ENCODE assay signal across 8 cellular contexts in genomic region chr17:30116345-30116660, GRCh38. TPM values are rescaled to one million over a fixed set of nuclear protein-coding genes. Genes with fewer than 3 reads are reported as not detected.
A peak's percentile ranks its signal among the peaks of the same experiment; 100 is the strongest.
DNase-seq lines count a peak whose midpoint lies in the region; ATAC-seq and TF ChIP-seq lines count a peak whose summit lies in the region.

No MANE protein-coding gene starts in this region.

- H3K27ac Mint-ChIP-seq in activated CD4-positive, alpha-beta T cell treated with anti-CD3 and anti-CD28 coated beads, Interleukin-2, amount 10 ng/mL, durations not matched to agents 7 days and 5 days, result peak overlapping the region; percentile 98

- 11 to 16% methylated on average over 10 of the region's 10 CpGs for WGBS in tibial nerve, 2 donors

- H3K36me3 ChIP-seq in adipocyte (ENCODE audit: control insufficient read depth, insufficient read depth, low read length, severe bottlenecking) (peaks cover 15% of the 10 kb centered on the region), tibial nerve (peaks cover 0 to 17% (median 0%) of the 10 kb centered on the region in 3 donors)

- no peaks in the 10 kb centered on the region for H3K27me3 Mint-ChIP-seq in activated CD4-positive, alpha-beta T cell treated with anti-CD3 and anti-CD28 coated beads, Interleukin-2, amount 10 ng/mL, durations not matched to agents 7 days and 5 days

- H3K27me3 ChIP-seq in adipocyte (replicated peaks; ENCODE audit: control insufficient read depth, insufficient read depth, low read length) (no peaks in the 10 kb centered on the region), tibial nerve (no peaks in the 10 kb centered on the region)

- DNase-seq in activated CD4-positive, alpha-beta T cell treated with anti-CD3 and anti-CD28 coated beads, Interleukin-2, amount 10 ng/mL, durations not matched to agents 7 days and 5 days, result no peak
- DNase-seq in activated CD4-positive, alpha-beta T cell treated with anti-CD3 and anti-CD28 coated beads, Interleukin-2, amount 50 U/mL, for 4 hours, result no peak
- DNase-seq in adipocyte (ENCODE audit: low read depth), result no peak
- no peak for DNase-seq in left colon
- DNase-seq in tibial nerve (ENCODE audit: low spot score in 2 of 2), result no peak
- no peak for DNase-seq in NCI-H1436 (lab: John Stamatoyannopoulos, UW)
- no peak for DNase-seq in germinal center (ENCODE audit: low spot score)

- TF ChIP-seq POLR2A in tibial nerve (IDR thresholded peaks at IDR 0.05), result no peak

- H3K9ac ChIP-seq in adipocyte (ENCODE audit: low read length), result peak overlapping the region; percentile 98

- no peak for TF ChIP-seq EP300 in tibial nerve (IDR thresholded peaks at IDR 0.05)

- POLR2A ChIA-PET in activated CD4-positive, alpha-beta T cell treated with anti-CD3 and anti-CD28 coated beads, Interleukin-2, amount 10 ng/mL, durations not matched to agents 7 days and 5 days (lab: Charles Lee), result no interaction called here

- H3K36me3 Mint-ChIP-seq in activated CD4-positive, alpha-beta T cell treated with anti-CD3 and anti-CD28 coated beads, Interleukin-2, amount 10 ng/mL, durations not matched to agents 7 days and 5 days (ENCODE audit: low read depth), result peaks cover 23% of the 10 kb centered on the region

- H3K4me1 Mint-ChIP-seq in activated CD4-positive, alpha-beta T cell treated with anti-CD3 and anti-CD28 coated beads, Interleukin-2, amount 10 ng/mL, durations not matched to agents 7 days and 5 days, result peaks cover 54% of the 10 kb centered on the region

- CTCF ChIA-PET in activated CD4-positive, alpha-beta T cell treated with anti-CD3 and anti-CD28 coated beads, Interleukin-2, amount 10 ng/mL, durations not matched to agents 7 days and 5 days (lab: Charles Lee), result interaction anchor here (0.7 kb wide), 1 partner anchor 9 kb away, joined by 3 read pairs; no protein-coding TSS in a partner anchor

- peak; percentile 17 for ATAC-seq in left colon
- no peak for ATAC-seq in HG02938 (IDR thresholded peaks at IDR 0.05; ENCODE audit: unreplicated experiment)

- peaks cover 17% of the 10 kb centered on the region for H3K4me1 ChIP-seq in adipocyte (ENCODE audit: control insufficient read depth, insufficient read depth, low read length)
- peaks cover 0 to 29% (median 11%) of the 10 kb centered on the region in 4 donors for H3K4me1 ChIP-seq in tibial nerve

- intact Hi-C loops in left colon (cut with DNase I, micrococcal nuclease), result no loop called here

- peak overlapping the region; percentile 90 to 99 (median 96) for H3K27ac ChIP-seq in tibial nerve

- H3K4me3 ChIP-seq in adipocyte (ENCODE audit: low read length) (peak overlapping the region; percentile 95), tibial nerve (peak overlapping the region; percentile 58 to 75 (median 68))

- H3K4me3 Mint-ChIP-seq in activated CD4-positive, alpha-beta T cell treated with anti-CD3 and anti-CD28 coated beads, Interleukin-2, amount 10 ng/mL, durations not matched to agents 7 days and 5 days, result peak overlapping the region; percentile 93

- H3K9me3 ChIP-seq in adipocyte (ENCODE audit: control insufficient read depth, low read length) (no peaks in the 10 kb centered on the region), tibial nerve (no peaks in the 10 kb centered on the region)

- TF ChIP-seq CTCF in tibial nerve (IDR thresholded peaks at IDR 0.05), result no peak

- no peaks in the 10 kb centered on the region for H3K9me3 Mint-ChIP-seq in activated CD4-positive, alpha-beta T cell treated with anti-CD3 and anti-CD28 coated beads, Interleukin-2, amount 10 ng/mL, durations not matched to agents 7 days and 5 days

RNA-seq across cellular contexts. Expression of gene NSRP1, which starts 0.3 kb away (rescaled TPM):
- total RNA-seq in activated CD4-positive, alpha-beta T cell treated with anti-CD3 and anti-CD28 coated beads, Interleukin-2, amount 10 ng/mL, durations not matched to agents 7 days and 5 days, result 10 to 100 TPM; 23.0 TPM
- total RNA-seq in left colon, result 10 to 100 TPM; 19.9 to 28.0 TPM
- 10 to 100 TPM; 23.3 to 55.5 (median 34.4) TPM for total RNA-seq in tibial nerve
